ENCODE assay signal across 1 cellular context in the genomic region with DNA sequence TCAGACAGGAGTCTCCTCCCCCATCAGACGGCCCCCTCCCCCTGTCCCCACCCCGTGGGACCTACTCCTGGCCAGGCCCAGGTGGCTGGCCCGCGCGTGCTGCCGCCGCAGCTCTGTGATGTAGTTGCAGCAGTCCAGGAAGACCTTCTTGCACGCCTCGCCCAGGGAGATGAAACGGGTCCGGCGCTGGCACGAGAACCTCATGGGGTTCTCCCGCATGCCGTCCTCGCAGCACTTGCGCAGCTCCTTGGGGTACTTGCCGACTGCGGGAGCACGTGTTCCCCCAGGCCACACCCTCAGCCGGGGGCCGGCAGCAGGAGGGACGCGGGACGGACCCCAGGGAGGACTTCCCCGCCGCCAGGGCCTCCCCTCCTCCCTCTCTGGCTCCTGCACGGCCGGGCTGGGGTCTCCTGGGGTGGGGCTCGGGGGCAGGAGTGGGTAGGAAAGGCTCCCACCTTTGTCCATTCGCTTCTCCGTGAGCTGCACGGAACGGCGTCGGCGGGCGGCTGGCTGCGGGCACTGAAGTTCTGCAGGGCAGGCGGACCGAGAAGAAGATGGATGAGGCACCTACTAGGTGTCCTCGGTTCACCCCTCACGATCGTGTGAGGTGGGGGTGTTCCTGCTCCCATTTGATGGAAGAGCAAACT.
TF ChIP-seq lines count a peak whose summit lies in the region.

No MANE protein-coding gene starts in this region.

TF ChIP-seq in HepG2, 621 proteins besides CTCF, POLR2A, EP300 and RAD21:
- TF ChIP-seq ZNF570 (CRISPR knock-in tag; IDR thresholded peaks at IDR 0.05; ENCODE audit: borderline replicate concordance) (no peak), ZNF781 (CRISPR knock-in tag; IDR thresholded peaks at IDR 0.05; ENCODE audit: borderline replicate concordance, not compliant biosample characterization) (no peak), KLF11 (CRISPR knock-in tag; IDR thresholded peaks at IDR 0.05) (no peak), TARDBP (CRISPR knock-in tag; IDR thresholded peaks at IDR 0.05) (no peak), ZNF629 (CRISPR knock-in tag; conservative IDR thresholded peaks at IDR 0.05) (peak; percentile 78), SMARCC2 (IDR thresholded peaks at IDR 0.05) (no peak), MIER2 (CRISPR knock-in tag; IDR thresholded peaks at IDR 0.05) (no peak), FOXP1 (IDR thresholded peaks at IDR 0.05) (no peak), FOXP1 (CRISPR knock-in tag; IDR thresholded peaks at IDR 0.05) (no peak), RFX1 (IDR thresholded peaks at IDR 0.05) (no peak), SIN3B (IDR thresholded peaks at IDR 0.05; ENCODE audit: low read length) (no peak), AGO2 (optimal IDR thresholded peaks at IDR 0.05; ENCODE audit: low read depth, low read length) (peak; percentile 94), EED (CRISPR knock-in tag; IDR thresholded peaks at IDR 0.05) (no peak), ZNF292 (CRISPR knock-in tag; IDR thresholded peaks at IDR 0.05; ENCODE audit: borderline replicate concordance, low read depth) (no peak), PTBP1 (IDR thresholded peaks at IDR 0.05; ENCODE audit: low read depth, low read length, poor library complexity, severe bottlenecking) (no peak), RFX3 (CRISPR knock-in tag; IDR thresholded peaks at IDR 0.05) (no peak), ZNF550 (CRISPR knock-in tag; IDR thresholded peaks at IDR 0.05; ENCODE audit: borderline replicate concordance) (no peak), NCOA5 (CRISPR knock-in tag; IDR thresholded peaks at IDR 0.05) (no peak), RBFOX2 (IDR thresholded peaks at IDR 0.05; ENCODE audit: low read depth, low read length) (peak; percentile 95), ZNF607 (CRISPR knock-in tag; IDR thresholded peaks at IDR 0.05; ENCODE audit: borderline replicate concordance) (no peak), AHR (CRISPR knock-in tag; IDR thresholded peaks at IDR 0.05) (no peak), SRSF1 (optimal IDR thresholded peaks at IDR 0.05; ENCODE audit: low read depth, low read length) (peak; percentile 53), ZNF382 (CRISPR knock-in tag; IDR thresholded peaks at IDR 0.05; ENCODE audit: borderline replicate concordance) (no peak), RORA (CRISPR knock-in tag; IDR thresholded peaks at IDR 0.05) (no peak), IKZF4 (CRISPR knock-in tag; IDR thresholded peaks at IDR 0.05; ENCODE audit: borderline replicate concordance, low read depth, not compliant biosample characterization) (no peak), ZNF775 (CRISPR knock-in tag; IDR thresholded peaks at IDR 0.05; ENCODE audit: borderline replicate concordance) (no peak), HOXA5 (CRISPR knock-in tag; IDR thresholded peaks at IDR 0.05) (no peak), ZNF34 (CRISPR knock-in tag; IDR thresholded peaks at IDR 0.05; ENCODE audit: borderline replicate concordance) (no peak), RBM22 (optimal IDR thresholded peaks at IDR 0.05; ENCODE audit: low read length) (peak; percentile 83), HNRNPLL (IDR thresholded peaks at IDR 0.05; ENCODE audit: low read depth, low read length, poor library complexity, severe bottlenecking) (peak; percentile 11)
- TF ChIP-seq, protein P1, sequence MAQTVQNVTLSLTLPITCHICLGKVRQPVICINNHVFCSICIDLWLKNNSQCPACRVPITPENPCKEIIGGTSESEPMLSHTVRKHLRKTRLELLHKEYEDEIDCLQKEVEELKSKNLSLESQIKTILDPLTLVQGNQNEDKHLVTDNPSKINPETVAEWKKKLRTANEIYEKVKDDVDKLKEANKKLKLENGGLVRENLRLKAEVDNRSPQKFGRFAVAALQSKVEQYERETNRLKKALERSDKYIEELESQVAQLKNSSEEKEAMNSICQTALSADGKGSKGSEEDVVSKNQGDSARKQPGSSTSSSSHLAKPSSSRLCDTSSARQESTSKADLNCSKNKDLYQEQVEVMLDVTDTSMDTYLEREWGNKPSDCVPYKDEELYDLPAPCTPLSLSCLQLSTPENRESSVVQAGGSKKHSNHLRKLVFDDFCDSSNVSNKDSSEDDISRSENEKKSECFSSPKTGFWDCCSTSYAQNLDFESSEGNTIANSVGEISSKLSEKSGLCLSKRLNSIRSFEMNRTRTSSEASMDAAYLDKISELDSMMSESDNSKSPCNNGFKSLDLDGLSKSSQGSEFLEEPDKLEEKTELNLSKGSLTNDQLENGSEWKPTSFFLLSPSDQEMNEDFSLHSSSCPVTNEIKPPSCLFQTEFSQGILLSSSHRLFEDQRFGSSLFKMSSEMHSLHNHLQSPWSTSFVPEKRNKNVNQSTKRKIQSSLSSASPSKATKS (CRISPR knock-in tag; IDR thresholded peaks at IDR 0.05), result no peak
- TF ChIP-seq, protein P2, sequence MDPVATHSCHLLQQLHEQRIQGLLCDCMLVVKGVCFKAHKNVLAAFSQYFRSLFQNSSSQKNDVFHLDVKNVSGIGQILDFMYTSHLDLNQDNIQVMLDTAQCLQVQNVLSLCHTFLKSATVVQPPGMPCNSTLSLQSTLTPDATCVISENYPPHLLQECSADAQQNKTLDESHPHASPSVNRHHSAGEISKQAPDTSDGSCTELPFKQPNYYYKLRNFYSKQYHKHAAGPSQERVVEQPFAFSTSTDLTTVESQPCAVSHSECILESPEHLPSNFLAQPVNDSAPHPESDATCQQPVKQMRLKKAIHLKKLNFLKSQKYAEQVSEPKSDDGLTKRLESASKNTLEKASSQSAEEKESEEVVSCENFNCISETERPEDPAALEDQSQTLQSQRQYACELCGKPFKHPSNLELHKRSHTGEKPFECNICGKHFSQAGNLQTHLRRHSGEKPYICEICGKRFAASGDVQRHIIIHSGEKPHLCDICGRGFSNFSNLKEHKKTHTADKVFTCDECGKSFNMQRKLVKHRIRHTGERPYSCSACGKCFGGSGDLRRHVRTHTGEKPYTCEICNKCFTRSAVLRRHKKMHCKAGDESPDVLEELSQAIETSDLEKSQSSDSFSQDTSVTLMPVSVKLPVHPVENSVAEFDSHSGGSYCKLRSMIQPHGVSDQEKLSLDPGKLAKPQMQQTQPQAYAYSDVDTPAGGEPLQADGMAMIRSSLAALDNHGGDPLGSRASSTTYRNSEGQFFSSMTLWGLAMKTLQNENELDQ (CRISPR knock-in tag; IDR thresholded peaks at IDR 0.05; ENCODE audit: borderline replicate concordance), result no peak
- TF ChIP-seq, protein P3, sequence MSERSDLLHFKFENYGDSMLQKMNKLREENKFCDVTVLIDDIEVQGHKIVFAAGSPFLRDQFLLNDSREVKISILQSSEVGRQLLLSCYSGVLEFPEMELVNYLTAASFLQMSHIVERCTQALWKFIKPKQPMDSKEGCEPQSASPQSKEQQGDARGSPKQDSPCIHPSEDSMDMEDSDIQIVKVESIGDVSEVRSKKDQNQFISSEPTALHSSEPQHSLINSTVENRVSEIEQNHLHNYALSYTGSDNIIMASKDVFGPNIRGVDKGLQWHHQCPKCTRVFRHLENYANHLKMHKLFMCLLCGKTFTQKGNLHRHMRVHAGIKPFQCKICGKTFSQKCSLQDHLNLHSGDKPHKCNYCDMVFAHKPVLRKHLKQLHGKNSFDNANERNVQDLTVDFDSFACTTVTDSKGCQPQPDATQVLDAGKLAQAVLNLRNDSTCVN (CRISPR knock-in tag; IDR thresholded peaks at IDR 0.05; ENCODE audit: borderline replicate concordance), result no peak
- TF ChIP-seq, protein P4, sequence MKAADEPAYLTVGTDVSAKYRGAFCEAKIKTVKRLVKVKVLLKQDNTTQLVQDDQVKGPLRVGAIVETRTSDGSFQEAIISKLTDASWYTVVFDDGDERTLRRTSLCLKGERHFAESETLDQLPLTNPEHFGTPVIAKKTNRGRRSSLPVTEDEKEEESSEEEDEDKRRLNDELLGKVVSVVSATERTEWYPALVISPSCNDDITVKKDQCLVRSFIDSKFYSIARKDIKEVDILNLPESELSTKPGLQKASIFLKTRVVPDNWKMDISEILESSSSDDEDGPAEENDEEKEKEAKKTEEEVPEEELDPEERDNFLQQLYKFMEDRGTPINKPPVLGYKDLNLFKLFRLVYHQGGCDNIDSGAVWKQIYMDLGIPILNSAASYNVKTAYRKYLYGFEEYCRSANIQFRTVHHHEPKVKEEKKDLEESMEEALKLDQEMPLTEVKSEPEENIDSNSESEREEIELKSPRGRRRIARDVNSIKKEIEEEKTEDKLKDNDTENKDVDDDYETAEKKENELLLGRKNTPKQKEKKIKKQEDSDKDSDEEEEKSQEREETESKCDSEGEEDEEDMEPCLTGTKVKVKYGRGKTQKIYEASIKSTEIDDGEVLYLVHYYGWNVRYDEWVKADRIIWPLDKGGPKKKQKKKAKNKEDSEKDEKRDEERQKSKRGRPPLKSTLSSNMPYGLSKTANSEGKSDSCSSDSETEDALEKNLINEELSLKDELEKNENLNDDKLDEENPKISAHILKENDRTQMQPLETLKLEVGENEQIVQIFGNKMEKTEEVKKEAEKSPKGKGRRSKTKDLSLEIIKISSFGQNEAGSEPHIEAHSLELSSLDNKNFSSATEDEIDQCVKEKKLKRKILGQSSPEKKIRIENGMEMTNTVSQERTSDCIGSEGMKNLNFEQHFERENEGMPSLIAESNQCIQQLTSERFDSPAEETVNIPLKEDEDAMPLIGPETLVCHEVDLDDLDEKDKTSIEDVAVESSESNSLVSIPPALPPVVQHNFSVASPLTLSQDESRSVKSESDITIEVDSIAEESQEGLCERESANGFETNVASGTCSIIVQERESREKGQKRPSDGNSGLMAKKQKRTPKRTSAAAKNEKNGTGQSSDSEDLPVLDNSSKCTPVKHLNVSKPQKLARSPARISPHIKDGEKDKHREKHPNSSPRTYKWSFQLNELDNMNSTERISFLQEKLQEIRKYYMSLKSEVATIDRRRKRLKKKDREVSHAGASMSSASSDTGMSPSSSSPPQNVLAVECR (CRISPR knock-in tag; IDR thresholded peaks at IDR 0.05; ENCODE audit: borderline replicate concordance), result no peak
- TF ChIP-seq, protein P5, sequence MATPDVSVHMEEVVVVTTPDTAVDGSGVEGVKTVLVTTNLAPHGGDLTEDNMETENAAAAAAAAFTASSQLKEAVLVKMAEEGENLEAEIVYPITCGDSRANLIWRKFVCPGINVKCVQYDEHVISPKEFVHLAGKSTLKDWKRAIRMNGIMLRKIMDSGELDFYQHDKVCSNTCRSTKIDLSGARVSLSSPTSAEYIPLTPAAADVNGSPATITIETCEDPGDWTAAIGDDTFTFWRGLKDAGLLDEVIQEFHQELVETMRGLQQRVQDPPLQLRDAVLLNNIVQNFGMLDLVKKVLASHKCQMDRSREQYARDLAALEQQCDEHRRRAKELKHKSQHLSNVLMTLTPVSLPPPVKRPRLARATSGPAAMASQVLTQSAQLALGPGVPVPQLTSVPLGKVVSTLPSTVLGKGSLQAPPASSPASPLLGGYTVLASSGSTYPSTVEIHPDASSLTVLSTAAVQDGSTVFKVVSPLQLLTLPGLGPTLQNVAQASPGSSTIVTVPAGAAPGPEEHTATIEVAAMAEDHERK (CRISPR knock-in tag; IDR thresholded peaks at IDR 0.05; ENCODE audit: low read depth), result no peak
- TF ChIP-seq, protein P6, sequence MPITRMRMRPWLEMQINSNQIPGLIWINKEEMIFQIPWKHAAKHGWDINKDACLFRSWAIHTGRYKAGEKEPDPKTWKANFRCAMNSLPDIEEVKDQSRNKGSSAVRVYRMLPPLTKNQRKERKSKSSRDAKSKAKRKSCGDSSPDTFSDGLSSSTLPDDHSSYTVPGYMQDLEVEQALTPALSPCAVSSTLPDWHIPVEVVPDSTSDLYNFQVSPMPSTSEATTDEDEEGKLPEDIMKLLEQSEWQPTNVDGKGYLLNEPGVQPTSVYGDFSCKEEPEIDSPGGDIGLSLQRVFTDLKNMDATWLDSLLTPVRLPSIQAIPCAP (CRISPR knock-in tag; IDR thresholded peaks at IDR 0.05; ENCODE audit: low read depth), result no peak
- TF ChIP-seq, protein P7, sequence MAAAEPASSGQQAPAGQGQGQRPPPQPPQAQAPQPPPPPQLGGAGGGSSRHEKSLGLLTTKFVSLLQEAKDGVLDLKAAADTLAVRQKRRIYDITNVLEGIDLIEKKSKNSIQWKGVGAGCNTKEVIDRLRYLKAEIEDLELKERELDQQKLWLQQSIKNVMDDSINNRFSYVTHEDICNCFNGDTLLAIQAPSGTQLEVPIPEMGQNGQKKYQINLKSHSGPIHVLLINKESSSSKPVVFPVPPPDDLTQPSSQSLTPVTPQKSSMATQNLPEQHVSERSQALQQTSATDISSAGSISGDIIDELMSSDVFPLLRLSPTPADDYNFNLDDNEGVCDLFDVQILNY (CRISPR knock-in tag; conservative IDR thresholded peaks at IDR 0.05), result no peak
TF ChIP-seq in HepG2: peak in this region for 6.
